Comparison of ENCODE assay signal across 12 cellular contexts in the genomic region with DNA sequence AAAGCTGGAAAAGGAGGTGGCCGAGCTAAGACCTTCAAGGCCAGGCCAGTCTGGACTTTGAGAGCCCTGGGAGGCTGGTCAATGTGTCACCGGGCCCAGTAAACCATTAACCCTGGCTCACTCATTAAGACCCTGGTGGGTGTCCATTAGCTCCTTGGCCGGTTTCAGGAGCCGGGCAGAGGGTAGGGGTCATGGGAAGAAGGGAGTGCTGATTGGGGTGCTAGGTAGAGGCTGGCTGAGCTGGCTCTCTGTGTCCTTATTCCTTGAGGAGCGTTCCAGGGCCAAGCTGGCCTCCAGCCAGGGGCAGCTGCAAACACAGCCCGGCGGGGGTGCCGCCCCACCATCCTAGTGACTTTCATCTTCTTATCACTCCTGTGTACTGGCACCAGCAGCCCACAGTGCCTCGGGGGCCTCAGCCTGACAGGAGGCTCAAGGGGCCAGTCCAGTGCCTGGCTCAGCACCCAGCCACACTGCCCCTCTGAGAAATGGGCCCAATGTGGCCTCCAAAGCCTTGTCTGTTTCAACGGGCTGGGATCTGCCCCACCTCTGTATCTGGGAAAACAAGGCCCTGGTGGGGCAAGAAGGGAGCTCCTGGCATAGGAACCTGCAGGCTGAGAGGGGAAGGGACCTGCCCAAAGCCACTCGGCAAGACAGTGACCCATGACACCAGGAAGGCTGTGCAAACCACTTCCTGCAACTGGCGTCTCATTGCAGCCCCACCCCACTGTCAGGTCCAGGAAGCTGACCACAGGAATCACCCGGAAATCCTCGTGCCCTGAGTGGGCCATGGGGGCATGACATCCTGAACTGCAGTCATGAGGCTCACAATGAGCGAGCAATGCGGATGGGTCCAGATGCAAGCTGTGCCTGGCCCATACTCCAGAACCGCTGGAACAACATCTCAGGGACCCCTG. TPM values are rescaled to one million over a fixed set of nuclear protein-coding genes. Genes with fewer than 3 reads are reported as not detected.
A peak's percentile ranks its signal among the peaks of the same experiment; 100 is the strongest.
DNase-seq lines count a peak whose midpoint lies in the region; ATAC-seq and TF ChIP-seq lines count a peak whose summit lies in the region.
"Had no signal": no experiment of that assay in that cellular context is flagged by ENCODE, and none has a peak within 500 bp of the region (broad histone marks: within the 10 kb centered on the region; RNA-seq: fewer than 3 reads in every experiment).

No MANE protein-coding gene starts in this region.

- DNase-seq in AG10803 (ENCODE audit: low read depth) (peak; percentile 27), HK-2 (ENCODE audit: unreplicated experiment) (peak; percentile 62), choroid plexus epithelial cell (ENCODE audit: low read depth) (peak; percentile 16), mucosa of descending colon (peak; percentile 70 to 75 (median 71)), SIG-M5 treated with dmso at 0.1 percent for 504 hours (lab: John Stamatoyannopoulos, UW; ENCODE audit: unreplicated experiment) (no peak)
- DNase-seq: mesenchymal stem cell, NCI-H1436 treated with DMSO at 0.1 percent for 48 hours, T1000 had no signal

- H3K4me3 ChIP-seq in AG10803 (ENCODE audit: low read length) (no peak overlapping the region), choroid plexus epithelial cell (ENCODE audit: low read depth, low read length) (no peak overlapping the region), mucosa of descending colon (no peak overlapping the region)

- no peaks in the 10 kb centered on the region for H3K36me3 ChIP-seq in mucosa of descending colon (ENCODE audit: low read depth)

- intact Hi-C loops in mucosa of descending colon (cut with DNase I, micrococcal nuclease), result no loop called here

- ATAC-seq in mucosa of descending colon, result peak; percentile 85
- no peak for ATAC-seq in HG03439 (IDR thresholded peaks at IDR 0.05; ENCODE audit: unreplicated experiment)
- ATAC-seq in GM18861 (IDR thresholded peaks at IDR 0.05; ENCODE audit: unreplicated experiment), result no peak
- no peak for ATAC-seq in HG02763 (IDR thresholded peaks at IDR 0.05; ENCODE audit: unreplicated experiment)

- H3K9me3 ChIP-seq in mucosa of descending colon, result no peaks in the 10 kb centered on the region

- H3K4me1 ChIP-seq in mucosa of descending colon (ENCODE audit: low read depth), result peaks cover 6% of the 10 kb centered on the region

- TF ChIP-seq CTCF in AG10803 (conservative IDR thresholded peaks at IDR 0.05; ENCODE audit: low read length) (no peak), choroid plexus epithelial cell (conservative IDR thresholded peaks at IDR 0.05; ENCODE audit: low read depth, low read length) (no peak), mucosa of descending colon (IDR thresholded peaks at IDR 0.05) (no peak)

RNA-seq across cellular contexts. Expression of gene RGL4, which starts 15.1 kb away (rescaled TPM):
- under 1 TPM in 2 of 3 donors, not detected in 1; 0.29 to 0.34 TPM for total RNA-seq in mucosa of descending colon
- total RNA-seq: frontal cortex had no signal

RNA-seq across cellular contexts. Expression of gene DRICH1, which starts 43.6 kb away (rescaled TPM):
- total RNA-seq in mucosa of descending colon, result 1 to 10 TPM in 1 of 3 donors, under 1 TPM in 2; 0.65 to 1.9 (median 0.85) TPM
